In the genomic region with DNA sequence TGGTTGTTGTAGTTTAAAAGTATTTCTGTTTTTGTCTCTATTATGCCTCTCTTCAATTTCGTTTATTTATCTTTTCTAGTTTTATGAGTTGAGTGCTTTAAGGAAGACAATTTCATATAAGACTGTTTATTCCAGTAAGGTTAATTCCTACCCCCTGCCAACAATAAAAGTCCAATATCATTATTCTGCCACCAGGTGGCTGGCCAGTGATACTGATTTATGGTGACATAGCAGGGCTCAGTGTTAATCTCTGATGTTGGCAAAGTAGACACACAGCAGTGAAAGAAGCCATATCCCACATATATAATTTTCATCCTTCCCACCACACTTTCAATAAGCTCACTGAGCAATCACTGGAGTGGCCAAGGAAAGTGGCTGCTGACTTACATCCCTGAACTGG, we compare ENCODE assay signal across 10 cellular contexts.
A peak's percentile ranks its signal among the peaks of the same experiment; 100 is the strongest.
DNase-seq lines count a peak whose midpoint lies in the region; ATAC-seq, FAIRE-seq and TF ChIP-seq lines count a peak whose summit lies in the region.
"Had no signal": no experiment of that assay in that cellular context is flagged by ENCODE, and none has a peak within 500 bp of the region (broad histone marks: within the 10 kb centered on the region; RNA-seq: fewer than 3 reads in every experiment).

No MANE protein-coding gene starts in this region.

- no peaks in the 10 kb centered on the region for H3K79me1 ChIP-seq in mesenchymal stem cell (replicated peaks; ENCODE audit: low read length, poor library complexity, severe bottlenecking)

- peaks cover 11% of the 10 kb centered on the region for H3K4me1 ChIP-seq in KMS-11 (ENCODE audit: low read depth, poor library complexity, severe bottlenecking)
- H3K4me1 ChIP-seq in mesenchymal stem cell (ENCODE audit: control insufficient read depth, insufficient read depth, low read depth, low read length) = no peaks in the 10 kb centered on the region
- H3K4me1 ChIP-seq in pancreas = no peaks in the 10 kb centered on the region

- ATAC-seq in GM19455 (IDR thresholded peaks at IDR 0.05; ENCODE audit: unreplicated experiment) (no peak), pancreas (no peak), HG03280 (IDR thresholded peaks at IDR 0.05; ENCODE audit: unreplicated experiment) (no peak)

- no peak overlapping the region for H2BK120ac ChIP-seq in mesenchymal stem cell (ENCODE audit: low read depth, low read length)

- H3K4me3 ChIP-seq in KMS-11 (IDR thresholded peaks at IDR 0.05; ENCODE audit: insufficient read depth, low read depth, low read length) = no peak overlapping the region
- no peak overlapping the region for H3K4me3 ChIP-seq in mesenchymal stem cell (ENCODE audit: insufficient read depth in 1 of 2, low read depth in 1 of 2, low read length in 2 of 2)
- H3K4me3 ChIP-seq in pancreas = no peak overlapping the region

- H4K91ac ChIP-seq in mesenchymal stem cell (ENCODE audit: low read length) = no peak overlapping the region

- no peak overlapping the region for H2AK5ac ChIP-seq in mesenchymal stem cell (ENCODE audit: low read length, severe bottlenecking)

- DNase-seq in DMS53 treated with DMSO at 0.1 percent for 48 hours (lab: John Stamatoyannopoulos, UW; ENCODE audit: unreplicated experiment) (peak; percentile 20), T47D (ENCODE audit: low read depth in 1 of 2, low spot score in 1 of 2) (peak; percentile 48 to 75), mesenchymal stem cell (peak; percentile 6), pancreas (no peak), immature natural killer cell (no peak)
- DNase-seq: activated naive CD4-positive, alpha-beta T cell treated with anti-CD3 and anti-CD28 coated beads, Interleukin-2, amount 50 U/mL, for 16 hours; islet precursor cell had no signal

- H3K9me3 ChIP-seq in mesenchymal stem cell (ENCODE audit: control insufficient read depth, low read length) = no peaks in the 10 kb centered on the region
- no peaks in the 10 kb centered on the region for H3K9me3 ChIP-seq in pancreas

- no peaks in the 10 kb centered on the region for H3K79me2 ChIP-seq in KMS-11 (ENCODE audit: insufficient read depth, low read depth)

- H3K14ac ChIP-seq in mesenchymal stem cell (ENCODE audit: low read length in 2 of 2) = no peak overlapping the region

- H4K8ac ChIP-seq in mesenchymal stem cell (ENCODE audit: low read length) = no peak overlapping the region

- peaks cover 0 to 1% (median 0%) of the 10 kb centered on the region in 3 donors for H3K27me3 Mint-ChIP-seq in immature natural killer cell (ENCODE audit: low read depth in 3 of 3)

- H3K4ac ChIP-seq in mesenchymal stem cell (ENCODE audit: low read depth in 1 of 2, low read length in 2 of 2) = no peak overlapping the region

- H3K23ac ChIP-seq in mesenchymal stem cell (ENCODE audit: low read length in 2 of 2) = no peak overlapping the region

- FAIRE-seq in pancreas (lab: Jason Lieb, UNC) = no peak

- intact Hi-C loops in pancreas (cut with DNase I) = no loop called here

- no peak overlapping the region for H3K4me3 Mint-ChIP-seq in immature natural killer cell

- H3K36me3 ChIP-seq in KMS-11 (ENCODE audit: insufficient read depth) = no peaks in the 10 kb centered on the region
- no peaks in the 10 kb centered on the region for H3K36me3 ChIP-seq in mesenchymal stem cell (ENCODE audit: control insufficient read depth in 1 of 2, insufficient read depth in 2 of 2, low read depth in 1 of 2, low read length in 2 of 2)
- H3K36me3 ChIP-seq in pancreas = no peaks in the 10 kb centered on the region

- no peaks in the 10 kb centered on the region for H4K20me1 ChIP-seq in KMS-11 (ENCODE audit: insufficient read depth)

- peaks cover 0 to 10% (median 3%) of the 10 kb centered on the region in 6 donors for H3K9me3 Mint-ChIP-seq in immature natural killer cell

- H3K4me2 ChIP-seq in KMS-11 = no peak overlapping the region
- H3K4me2 ChIP-seq in mesenchymal stem cell (ENCODE audit: low read length, poor library complexity, severe bottlenecking) = no peak overlapping the region

- no peak overlapping the region for H2AFZ ChIP-seq in KMS-11 (ENCODE audit: low read depth)
- H2AFZ ChIP-seq in mesenchymal stem cell (ENCODE audit: low read depth, low read length) = no peak overlapping the region

- in situ Hi-C loops in T47D (cut with HindIII; ENCODE audit: low pct_unique_long_range_greater_than_20kb, low sequenced_read_pairs) = no loop called here

- no peak overlapping the region for H2BK5ac ChIP-seq in mesenchymal stem cell (ENCODE audit: low read depth, low read length, poor library complexity, severe bottlenecking)

- no peaks in the 10 kb centered on the region for H3K4me1 Mint-ChIP-seq in immature natural killer cell

- H3K27me3 ChIP-seq in KMS-11 (ENCODE audit: insufficient read depth, low read depth) (no peaks in the 10 kb centered on the region), mesenchymal stem cell (ENCODE audit: control insufficient read depth in 1 of 2, insufficient read depth in 1 of 2, low read length in 2 of 2) (no peaks in the 10 kb centered on the region), pancreas (no peaks in the 10 kb centered on the region)

- H3K9ac ChIP-seq in KMS-11 (no peak overlapping the region), mesenchymal stem cell (ENCODE audit: low read length) (no peak overlapping the region)

- no peak overlapping the region for H3K27ac Mint-ChIP-seq in immature natural killer cell

- H3K36me3 Mint-ChIP-seq in immature natural killer cell = no peaks in the 10 kb centered on the region

- no peak overlapping the region for H2BK12ac ChIP-seq in mesenchymal stem cell (ENCODE audit: low read length in 2 of 2)

- WGBS in mesenchymal stem cell = no CpG with 5 or more reads among the region's 1 CpG
- 38 to 46% methylated on average over 1 of the region's 1 CpG for WGBS in pancreas, 2 donors

- no peak overlapping the region for H3K18ac ChIP-seq in mesenchymal stem cell (ENCODE audit: low read depth in 1 of 2, low read length in 2 of 2)

- H3K27ac ChIP-seq in KMS-11 (no peak overlapping the region), mesenchymal stem cell (ENCODE audit: low read length, poor library complexity, severe bottlenecking) (no peak overlapping the region), pancreas (no peak overlapping the region)

- TF ChIP-seq CTCF in KMS-11 (conservative IDR thresholded peaks at IDR 0.05; ENCODE audit: low read depth, low read length) (peak; percentile 44), pancreas (IDR thresholded peaks at IDR 0.05) (no peak)

- no peak overlapping the region for H2BK15ac ChIP-seq in mesenchymal stem cell (ENCODE audit: low read depth, poor library complexity, severe bottlenecking)

Comparison
In these comparisons a context has a peak if more than half of its experiments do, and no peak if none do; other contexts are left out.
1. DNase-seq: peak in DMS53 treated with DMSO at 0.1 percent for 48 hours (single experiment), T47D (2 of 2) and mesenchymal stem cell (single experiment); none in pancreas (0 of 6) and immature natural killer cell (0 of 3).